ENCODE assay signal across 31 cellular contexts in genomic region chr11:34499719-34500505, GRCh38. TPM values are rescaled to one million over a fixed set of nuclear protein-coding genes. Genes with fewer than 3 reads are reported as not detected.
"Had no signal": no experiment of that assay in that cellular context is flagged by ENCODE, and none has a peak within 500 bp of the region (broad histone marks: within the 10 kb centered on the region; RNA-seq: fewer than 3 reads in every experiment).

No MANE protein-coding gene starts in this region.

- H3K27ac ChIP-seq: coronary artery, esophagus squamous epithelium, hepatocyte, prostate gland, right atrium auricular region, sigmoid colon, stomach, vagina had no signal

- H3K79me2 ChIP-seq: hepatocyte had no signal

- H3K4me2 ChIP-seq: hepatocyte had no signal

- FAIRE-seq: endometrium, frontal cortex, kidney had no signal

- DNase-seq: effector memory CD8-positive, alpha-beta T cell; erythroblast; esophagus squamous epithelium; head of caudate nucleus; kidney; left lung; mammary epithelial cell; mesendoderm; midbrain; naive thymus-derived CD4-positive, alpha-beta T cell; nucleus accumbens; sigmoid colon; stimulated activated CD4-positive, alpha-beta T cell treated with anti-CD3 and anti-CD28 coated beads, Interleukin-2, amount 100 ng/mL, for 24 hours; stimulated activated CD4-positive, alpha-beta T cell treated with anti-CD3 and anti-CD28 coated beads, Interleukin-4, amount 100 ng/mL, for 24 hours; stimulated activated naive CD4-positive, alpha-beta T cell treated with Interleukin-2 at 50 U/mL for 16 hours; stomach; thyroid gland; trophoblast cell had no signal

- H2AFZ ChIP-seq: hepatocyte had no signal

- H3K4me3 ChIP-seq: coronary artery, esophagus squamous epithelium, hepatocyte, left lung, prostate gland, right atrium auricular region, sigmoid colon, stomach, thyroid gland, vagina had no signal

- H3K4me1 ChIP-seq: prostate gland, sigmoid colon had no signal

- H3K27me3 ChIP-seq: hepatocyte, left lung, right atrium auricular region, sigmoid colon, stomach, thyroid gland, vagina had no signal

- ATAC-seq: effector memory CD8-positive, alpha-beta T cell; left lung; naive thymus-derived CD4-positive, alpha-beta T cell; stimulated activated effector memory CD8-positive, alpha-beta T cell treated with anti-CD3 and anti-CD28 coated beads, Interleukin-12 subunit alpha, Interleukin-12 subunit beta, amount 100 ng/mL, for 72 hours had no signal

- H3K36me3 ChIP-seq: esophagus squamous epithelium, left lung, prostate gland, right atrium auricular region, sigmoid colon, stomach, thyroid gland, vagina had no signal

- H3K9me3 ChIP-seq: esophagus squamous epithelium, left lung, prostate gland, right atrium auricular region, sigmoid colon, stomach, thyroid gland, vagina had no signal

RNA-seq across cellular contexts. Expression of gene ELF5, which starts 13.7 kb away (rescaled TPM):
- total RNA-seq: dermis microvascular lymphatic vessel endothelial cell; frontal cortex; glomerular endothelial cell; naive thymus-derived CD4-positive, alpha-beta T cell; osteocyte; right atrium auricular region; sigmoid colon; skeletal muscle tissue; subcutaneous adipose tissue; thyroid gland; vagina had no signal
- polyA plus RNA-seq: mammary epithelial cell; naive thymus-derived CD4-positive, alpha-beta T cell; sigmoid colon had no signal
